Comparison of ENCODE assay signal across 26 cellular contexts in genomic region chr5:147731708-147732551, GRCh38. TPM values are rescaled to one million over a fixed set of nuclear protein-coding genes. Genes with fewer than 3 reads are reported as not detected.
"Had no signal": no experiment of that assay in that cellular context is flagged by ENCODE, and none has a peak within 500 bp of the region (broad histone marks: within the 10 kb centered on the region; RNA-seq: fewer than 3 reads in every experiment).

No MANE protein-coding gene starts in this region.

- H3K36me3 ChIP-seq: neural progenitor cell, prostate gland, right atrium auricular region, spleen, transverse colon, uterus had no signal

- H3K27ac Mint-ChIP-seq: activated CD4-positive, alpha-beta memory T cell treated with anti-CD3 and anti-CD28 coated beads, Interleukin-2, amount 10 ng/mL, durations not matched to agents 7 days and 5 days; activated CD4-positive, alpha-beta T cell treated with anti-CD3 and anti-CD28 coated beads, Interleukin-2, amount 10 ng/mL, durations not matched to agents 24 days and 14 days; activated naive CD4-positive, alpha-beta T cell treated with anti-CD3 and anti-CD28 coated beads, Interleukin-2, amount 10 ng/mL, durations not matched to agents 7 days and 5 days; activated T-cell treated with anti-CD3 and anti-CD28 coated beads, Interleukin-2, amount 50 U/mL, for 72 hours; immature natural killer cell; neural progenitor cell; T-helper 1 cell treated with Interleukin-12 subunit alpha and Interleukin-12 subunit beta and Interleukin-4 antibody, amounts not matched to agents 30 μg/mL and 1 μg/mL, for 36 hours had no signal

- H3K4me1 Mint-ChIP-seq: activated CD4-positive, alpha-beta memory T cell treated with anti-CD3 and anti-CD28 coated beads, Interleukin-2, amount 10 ng/mL, durations not matched to agents 7 days and 5 days; activated CD4-positive, alpha-beta T cell treated with anti-CD3 and anti-CD28 coated beads, Interleukin-2, amount 10 ng/mL, durations not matched to agents 24 days and 14 days; activated naive CD4-positive, alpha-beta T cell treated with anti-CD3 and anti-CD28 coated beads, Interleukin-2, amount 10 ng/mL, durations not matched to agents 7 days and 5 days had no signal

- H3K4me3 Mint-ChIP-seq: activated CD4-positive, alpha-beta memory T cell treated with anti-CD3 and anti-CD28 coated beads, Interleukin-2, amount 10 ng/mL, durations not matched to agents 7 days and 5 days; activated CD4-positive, alpha-beta T cell treated with anti-CD3 and anti-CD28 coated beads, Interleukin-2, amount 10 ng/mL, durations not matched to agents 24 days and 14 days; activated naive CD4-positive, alpha-beta T cell treated with anti-CD3 and anti-CD28 coated beads, Interleukin-2, amount 10 ng/mL, durations not matched to agents 7 days and 5 days; activated T-cell treated with anti-CD3 and anti-CD28 coated beads, Interleukin-2, amount 50 U/mL, for 72 hours; immature natural killer cell; naive B cell; neural progenitor cell; T-helper 1 cell treated with Interleukin-12 subunit alpha and Interleukin-12 subunit beta and Interleukin-4 antibody, amounts not matched to agents 30 μg/mL and 1 μg/mL, for 36 hours had no signal

- H3K4me3 ChIP-seq: hepatocyte, neural progenitor cell, prostate gland, right atrium auricular region, spleen, transverse colon, uterus had no signal

- DNase-seq: activated CD4-positive, alpha-beta memory T cell treated with anti-CD3 and anti-CD28 coated beads, Interleukin-2, amount 10 ng/mL, durations not matched to agents 7 days and 5 days; activated CD4-positive, alpha-beta T cell treated with anti-CD3 and anti-CD28 coated beads, Interleukin-2, amount 10 ng/mL, durations not matched to agents 24 days and 14 days; activated CD4-positive, CD25-positive, alpha-beta regulatory T cell; activated effector memory CD4-positive, alpha-beta T cell treated with Interleukin-2 at 50 U/mL for 16 hours; activated naive CD4-positive, alpha-beta T cell treated with anti-CD3 and anti-CD28 coated beads, Interleukin-2, amount 10 ng/mL, durations not matched to agents 7 days and 5 days; activated T-cell treated with anti-CD3 and anti-CD28 coated beads, Interleukin-2, amount 50 U/mL, for 72 hours; dermis blood vessel endothelial cell; effector memory CD4-positive, alpha-beta T cell; foreskin melanocyte; glutamatergic neuron; immature natural killer cell; left cardiac atrium; mesenchymal stem cell; naive B cell; spleen; stimulated activated CD4-positive, alpha-beta T cell treated with anti-CD3 and anti-CD28 coated beads, Interleukin-4, amount 100 ng/mL, for 1 hour; stimulated activated naive CD4-positive, alpha-beta T cell; T1000; transverse colon; uterus had no signal

- H3K27me3 Mint-ChIP-seq: activated CD4-positive, alpha-beta memory T cell treated with anti-CD3 and anti-CD28 coated beads, Interleukin-2, amount 10 ng/mL, durations not matched to agents 7 days and 5 days; activated CD4-positive, alpha-beta T cell treated with anti-CD3 and anti-CD28 coated beads, Interleukin-2, amount 10 ng/mL, durations not matched to agents 24 days and 14 days; activated naive CD4-positive, alpha-beta T cell treated with anti-CD3 and anti-CD28 coated beads, Interleukin-2, amount 10 ng/mL, durations not matched to agents 7 days and 5 days; naive B cell had no signal

- H3K36me3 Mint-ChIP-seq: activated naive CD4-positive, alpha-beta T cell treated with anti-CD3 and anti-CD28 coated beads, Interleukin-2, amount 10 ng/mL, durations not matched to agents 7 days and 5 days; naive B cell had no signal

- H3K9me3 ChIP-seq: prostate gland, spleen, transverse colon, uterus had no signal

- H3K4me1 ChIP-seq: prostate gland, right atrium auricular region, spleen, transverse colon, uterus had no signal

- H3K27ac ChIP-seq: hepatocyte, neural progenitor cell, prostate gland, right atrium auricular region, spleen, transverse colon, uterus had no signal

- H3K27me3 ChIP-seq: hepatocyte, neural progenitor cell, right atrium auricular region, transverse colon, uterus had no signal

- H3K9me3 Mint-ChIP-seq: activated CD4-positive, alpha-beta memory T cell treated with anti-CD3 and anti-CD28 coated beads, Interleukin-2, amount 10 ng/mL, durations not matched to agents 7 days and 5 days; activated CD4-positive, alpha-beta T cell treated with anti-CD3 and anti-CD28 coated beads, Interleukin-2, amount 10 ng/mL, durations not matched to agents 24 days and 14 days; immature natural killer cell had no signal

RNA-seq across cellular contexts. Expression of gene JAKMIP2, which starts 50.6 kb away (rescaled TPM):
- total RNA-seq: dermis blood vessel endothelial cell, endothelial cell of umbilical vein had no signal
